Comparison of ENCODE assay signal across 1 cellular context in genomic region chr14:85415015-85415712, GRCh38.
TF ChIP-seq lines count a peak whose summit lies in the region.

No MANE protein-coding gene starts in this region.

TF ChIP-seq in GM23338, 12 proteins besides CTCF, POLR2A, EP300 and RAD21 (continued from another document):
- TF ChIP-seq REST (IDR thresholded peaks at IDR 0.05; ENCODE audit: unreplicated experiment) (no peak), ZNF114 (CRISPR knock-in tag; IDR thresholded peaks at IDR 0.05) (no peak), EZH2 (IDR thresholded peaks at IDR 0.05; ENCODE audit: low read depth, unreplicated experiment) (no peak), EZH2phosphoT487 (IDR thresholded peaks at IDR 0.05; ENCODE audit: unreplicated experiment) (no peak), ZNF331 (CRISPR knock-in tag; IDR thresholded peaks at IDR 0.05; ENCODE audit: low read depth) (no peak), JUNB (IDR thresholded peaks at IDR 0.05; ENCODE audit: unreplicated experiment) (no peak), ETS1 (IDR thresholded peaks at IDR 0.05) (no peak)
